1 cellular context compared by ENCODE assay signal in the genomic region with DNA sequence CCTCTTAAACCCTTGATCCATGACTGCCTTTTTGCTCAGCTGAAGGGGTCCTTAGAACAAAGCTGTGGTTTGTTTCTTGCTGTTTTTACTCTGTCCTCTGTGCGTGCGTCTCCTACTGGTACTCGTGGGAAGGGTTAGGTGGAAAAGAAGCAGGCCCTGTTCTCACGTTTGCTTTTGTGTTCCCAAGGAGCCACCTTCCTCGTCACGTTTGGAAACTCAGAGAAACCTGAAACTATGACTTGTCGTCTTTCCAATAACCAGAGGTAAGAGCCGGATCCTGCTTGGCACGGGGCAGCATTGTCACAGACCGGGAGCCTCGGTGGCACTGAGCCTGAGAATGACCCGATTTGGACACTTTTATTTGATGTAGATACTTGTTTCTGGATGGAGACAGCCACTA.
TF ChIP-seq lines count a peak whose summit lies in the region.

No MANE protein-coding gene starts in this region.

TF ChIP-seq in WTC11, 78 proteins besides CTCF, POLR2A, EP300 and RAD21 (continued from another document):
- TF ChIP-seq, protein P1, sequence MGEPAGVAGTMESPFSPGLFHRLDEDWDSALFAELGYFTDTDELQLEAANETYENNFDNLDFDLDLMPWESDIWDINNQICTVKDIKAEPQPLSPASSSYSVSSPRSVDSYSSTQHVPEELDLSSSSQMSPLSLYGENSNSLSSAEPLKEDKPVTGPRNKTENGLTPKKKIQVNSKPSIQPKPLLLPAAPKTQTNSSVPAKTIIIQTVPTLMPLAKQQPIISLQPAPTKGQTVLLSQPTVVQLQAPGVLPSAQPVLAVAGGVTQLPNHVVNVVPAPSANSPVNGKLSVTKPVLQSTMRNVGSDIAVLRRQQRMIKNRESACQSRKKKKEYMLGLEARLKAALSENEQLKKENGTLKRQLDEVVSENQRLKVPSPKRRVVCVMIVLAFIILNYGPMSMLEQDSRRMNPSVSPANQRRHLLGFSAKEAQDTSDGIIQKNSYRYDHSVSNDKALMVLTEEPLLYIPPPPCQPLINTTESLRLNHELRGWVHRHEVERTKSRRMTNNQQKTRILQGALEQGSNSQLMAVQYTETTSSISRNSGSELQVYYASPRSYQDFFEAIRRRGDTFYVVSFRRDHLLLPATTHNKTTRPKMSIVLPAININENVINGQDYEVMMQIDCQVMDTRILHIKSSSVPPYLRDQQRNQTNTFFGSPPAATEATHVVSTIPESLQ (CRISPR knock-in tag; IDR thresholded peaks at IDR 0.05) = no peak
- TF ChIP-seq, protein P2, sequence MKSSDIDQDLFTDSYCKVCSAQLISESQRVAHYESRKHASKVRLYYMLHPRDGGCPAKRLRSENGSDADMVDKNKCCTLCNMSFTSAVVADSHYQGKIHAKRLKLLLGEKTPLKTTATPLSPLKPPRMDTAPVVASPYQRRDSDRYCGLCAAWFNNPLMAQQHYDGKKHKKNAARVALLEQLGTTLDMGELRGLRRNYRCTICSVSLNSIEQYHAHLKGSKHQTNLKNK (CRISPR knock-in tag; IDR thresholded peaks at IDR 0.05) = no peak
- TF ChIP-seq, protein P3, sequence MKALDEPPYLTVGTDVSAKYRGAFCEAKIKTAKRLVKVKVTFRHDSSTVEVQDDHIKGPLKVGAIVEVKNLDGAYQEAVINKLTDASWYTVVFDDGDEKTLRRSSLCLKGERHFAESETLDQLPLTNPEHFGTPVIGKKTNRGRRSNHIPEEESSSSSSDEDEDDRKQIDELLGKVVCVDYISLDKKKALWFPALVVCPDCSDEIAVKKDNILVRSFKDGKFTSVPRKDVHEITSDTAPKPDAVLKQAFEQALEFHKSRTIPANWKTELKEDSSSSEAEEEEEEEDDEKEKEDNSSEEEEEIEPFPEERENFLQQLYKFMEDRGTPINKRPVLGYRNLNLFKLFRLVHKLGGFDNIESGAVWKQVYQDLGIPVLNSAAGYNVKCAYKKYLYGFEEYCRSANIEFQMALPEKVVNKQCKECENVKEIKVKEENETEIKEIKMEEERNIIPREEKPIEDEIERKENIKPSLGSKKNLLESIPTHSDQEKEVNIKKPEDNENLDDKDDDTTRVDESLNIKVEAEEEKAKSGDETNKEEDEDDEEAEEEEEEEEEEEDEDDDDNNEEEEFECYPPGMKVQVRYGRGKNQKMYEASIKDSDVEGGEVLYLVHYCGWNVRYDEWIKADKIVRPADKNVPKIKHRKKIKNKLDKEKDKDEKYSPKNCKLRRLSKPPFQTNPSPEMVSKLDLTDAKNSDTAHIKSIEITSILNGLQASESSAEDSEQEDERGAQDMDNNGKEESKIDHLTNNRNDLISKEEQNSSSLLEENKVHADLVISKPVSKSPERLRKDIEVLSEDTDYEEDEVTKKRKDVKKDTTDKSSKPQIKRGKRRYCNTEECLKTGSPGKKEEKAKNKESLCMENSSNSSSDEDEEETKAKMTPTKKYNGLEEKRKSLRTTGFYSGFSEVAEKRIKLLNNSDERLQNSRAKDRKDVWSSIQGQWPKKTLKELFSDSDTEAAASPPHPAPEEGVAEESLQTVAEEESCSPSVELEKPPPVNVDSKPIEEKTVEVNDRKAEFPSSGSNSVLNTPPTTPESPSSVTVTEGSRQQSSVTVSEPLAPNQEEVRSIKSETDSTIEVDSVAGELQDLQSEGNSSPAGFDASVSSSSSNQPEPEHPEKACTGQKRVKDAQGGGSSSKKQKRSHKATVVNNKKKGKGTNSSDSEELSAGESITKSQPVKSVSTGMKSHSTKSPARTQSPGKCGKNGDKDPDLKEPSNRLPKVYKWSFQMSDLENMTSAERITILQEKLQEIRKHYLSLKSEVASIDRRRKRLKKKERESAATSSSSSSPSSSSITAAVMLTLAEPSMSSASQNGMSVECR (CRISPR knock-in tag; IDR thresholded peaks at IDR 0.05; ENCODE audit: borderline replicate concordance) = no peak
- no peak for TF ChIP-seq ZNF317 (CRISPR knock-in tag; IDR thresholded peaks at IDR 0.05; ENCODE audit: borderline replicate concordance, low read depth)
- TF ChIP-seq HMGA2 (CRISPR knock-in tag; IDR thresholded peaks at IDR 0.05) = no peak
